Comparison of ENCODE assay signal across 31 cellular contexts in genomic region chr4:5423670-5424069, GRCh38.
"Had no signal": no experiment of that assay in that cellular context is flagged by ENCODE, and none has a peak within 500 bp of the region (broad histone marks: within the 10 kb centered on the region; RNA-seq: fewer than 3 reads in every experiment).

No MANE protein-coding gene starts in this region.

- H3K9me3 Mint-ChIP-seq: activated CD4-positive, alpha-beta memory T cell treated with anti-CD3 and anti-CD28 coated beads for 36 hours; activated CD4-positive, alpha-beta T cell treated with anti-CD3 and anti-CD28 coated beads, Interleukin-2, amount 10 ng/mL, durations not matched to agents 7 days and 5 days; activated naive CD4-positive, alpha-beta T cell treated with anti-CD3 and anti-CD28 coated beads for 36 hours; activated T-helper 1 cell treated with anti-CD3 and anti-CD28 coated beads, Interleukin-12 subunit alpha, Interleukin-12 subunit beta, Interleukin-2, Interleukin-4 antibody, amounts not matched to agents 30 ng/mL and 10 ng/mL and 1 ng/mL, durations not matched to agents 14 hours and 24 hours and 36 hours; T-helper 1 cell treated with Interleukin-12 subunit alpha and Interleukin-12 subunit beta and Interleukin-4 antibody, amounts not matched to agents 30 μg/mL and 1 μg/mL, for 36 hours had no signal

- H3K4me1 Mint-ChIP-seq: activated CD4-positive, alpha-beta T cell treated with anti-CD3 and anti-CD28 coated beads for 36 hours; activated CD4-positive, alpha-beta T cell treated with anti-CD3 and anti-CD28 coated beads, Interleukin-2, amount 10 ng/mL, durations not matched to agents 7 days and 5 days had no signal

- H3K36me3 Mint-ChIP-seq: activated CD4-positive, alpha-beta memory T cell treated with anti-CD3 and anti-CD28 coated beads for 36 hours; brain had no signal

- H3K4me3 ChIP-seq: adrenal gland, Peyer's patch, SJSA1 had no signal

- H3K36me3 ChIP-seq: adrenal gland, Peyer's patch, SJSA1 had no signal

- H3K4me3 Mint-ChIP-seq: activated CD4-positive, alpha-beta memory T cell treated with anti-CD3 and anti-CD28 coated beads for 36 hours; activated CD4-positive, alpha-beta T cell treated with anti-CD3 and anti-CD28 coated beads for 36 hours; activated CD4-positive, alpha-beta T cell treated with anti-CD3 and anti-CD28 coated beads, Interleukin-2, amount 10 ng/mL, durations not matched to agents 7 days and 5 days; activated naive CD4-positive, alpha-beta T cell treated with anti-CD3 and anti-CD28 coated beads for 36 hours; activated T-cell treated with anti-CD3 and anti-CD28 coated beads, Interleukin-2, amount 50 U/mL, for 4 hours; activated T-helper 1 cell treated with anti-CD3 and anti-CD28 coated beads, Interleukin-12 subunit alpha, Interleukin-12 subunit beta, Interleukin-2, Interleukin-4 antibody, amounts not matched to agents 30 ng/mL and 10 ng/mL and 1 ng/mL, durations not matched to agents 14 hours and 24 hours and 36 hours; brain; T-helper 1 cell treated with Interleukin-12 subunit alpha and Interleukin-12 subunit beta and Interleukin-4 antibody, amounts not matched to agents 30 μg/mL and 1 μg/mL, for 36 hours; T-helper 2 cell treated with Interferon-gamma antibody and Interleukin-4, amounts not matched to agents 5 μg/mL and 100 μg/mL, for 36 hours had no signal

- DNase-seq: activated CD4-positive, alpha-beta memory T cell treated with anti-CD3 and anti-CD28 coated beads for 36 hours; activated CD4-positive, alpha-beta T cell treated with anti-CD3 and anti-CD28 coated beads for 36 hours; activated CD4-positive, alpha-beta T cell treated with anti-CD3 and anti-CD28 coated beads, Interleukin-2, amount 10 ng/mL, durations not matched to agents 7 days and 5 days; activated CD8-positive, alpha-beta memory T cell treated with anti-CD3 and anti-CD28 coated beads, Interleukin-2, amount 50 U/mL, for 4 hours; activated gamma-delta T cell treated with Interleukin-2 at 50 U/mL for 16 hours; activated naive CD4-positive, alpha-beta T cell treated with anti-CD3 and anti-CD28 coated beads for 36 hours; activated T-cell treated with anti-CD3 and anti-CD28 coated beads for 4 hours; activated T-cell treated with anti-CD3 and anti-CD28 coated beads, Interleukin-2, amount 50 U/mL, for 4 hours; adrenal gland; caudate nucleus; NCI-H1436 treated with DMSO at 0.1 percent for 48 hours; NCI-H1694 treated with DMSO at 0.1 percent for 48 hours; NCI-H2029; NCI-H2107; NCI-H2171; NCI-H510A; NCI-H526; NCI-H748 treated with DMSO at 0.1 percent for 48 hours; NK-92 treated with Interleukin-12 subunit alpha and Interleukin-12 subunit beta, amount 100 ng/mL, for 24 hours; PC-3; Peyer's patch; RPMI8226; SHP77 treated with DMSO at 0.1 percent for 48 hours; SK-N-SH had no signal

- H3K27me3 Mint-ChIP-seq: activated CD4-positive, alpha-beta T cell treated with anti-CD3 and anti-CD28 coated beads, Interleukin-2, amount 10 ng/mL, durations not matched to agents 7 days and 5 days had no signal

- H3K4me1 ChIP-seq: adrenal gland, Peyer's patch, SJSA1 had no signal

- H3K27ac ChIP-seq: adrenal gland, Peyer's patch, SJSA1 had no signal

- H3K9me3 ChIP-seq: adrenal gland, Peyer's patch, SJSA1, SK-N-SH had no signal

- ATAC-seq: activated CD4-positive, alpha-beta T cell treated with anti-CD3 and anti-CD28 coated beads for 36 hours; activated CD4-positive, CD25-positive, alpha-beta regulatory T cell treated with anti-CD3 and anti-CD28 coated beads, Interleukin-2, amount 50 U/mL, for 24 hours; activated naive CD4-positive, alpha-beta T cell treated with anti-CD3 and anti-CD28 coated beads, Interleukin-2, amount 50 U/mL, for 72 hours; activated T-cell treated with anti-CD3 and anti-CD28 coated beads, Interleukin-2, amount 50 U/mL, for 4 hours; PC-3 had no signal

- H3K27me3 ChIP-seq: adrenal gland, Peyer's patch, SJSA1 had no signal

- H3K27ac Mint-ChIP-seq: activated CD4-positive, alpha-beta memory T cell treated with anti-CD3 and anti-CD28 coated beads for 36 hours; activated CD4-positive, alpha-beta T cell treated with anti-CD3 and anti-CD28 coated beads for 36 hours; activated CD4-positive, alpha-beta T cell treated with anti-CD3 and anti-CD28 coated beads, Interleukin-2, amount 10 ng/mL, durations not matched to agents 7 days and 5 days; activated naive CD4-positive, alpha-beta T cell treated with anti-CD3 and anti-CD28 coated beads for 36 hours; activated naive CD4-positive, alpha-beta T cell treated with anti-CD3 and anti-CD28 coated beads, Interleukin-2, amount 50 U/mL, for 72 hours; activated T-helper 1 cell treated with anti-CD3 and anti-CD28 coated beads, Interleukin-12 subunit alpha, Interleukin-12 subunit beta, Interleukin-2, Interleukin-4 antibody, amounts not matched to agents 30 ng/mL and 10 ng/mL and 1 ng/mL, durations not matched to agents 14 hours and 24 hours and 36 hours; brain; T-helper 1 cell treated with Interleukin-12 subunit alpha and Interleukin-12 subunit beta and Interleukin-4 antibody, amounts not matched to agents 30 μg/mL and 1 μg/mL, for 36 hours; T-helper 2 cell treated with Interferon-gamma antibody and Interleukin-4, amounts not matched to agents 5 μg/mL and 100 μg/mL, for 36 hours had no signal
